2 cellular contexts compared by ENCODE assay signal in the genomic region with DNA sequence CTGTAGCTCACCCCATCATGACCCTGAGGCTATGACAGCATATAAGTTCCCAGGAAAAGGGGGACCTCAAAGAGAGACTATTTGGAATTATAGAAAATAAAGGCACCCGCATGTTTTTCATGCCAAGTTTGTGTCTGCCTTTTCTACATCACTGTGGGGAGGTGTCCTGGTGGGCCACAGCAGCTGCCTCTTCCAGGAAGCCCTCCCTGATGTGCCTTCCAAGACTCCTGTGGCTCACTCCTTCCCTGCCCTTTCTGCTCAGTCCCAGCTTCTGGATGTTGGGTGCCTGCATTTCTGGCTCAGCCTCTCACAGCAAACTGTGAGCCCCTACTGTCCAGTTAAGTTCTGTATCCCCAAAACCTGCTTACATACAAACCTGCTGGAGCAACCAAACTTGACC.
TF ChIP-seq lines count a peak whose summit lies in the region.

No MANE protein-coding gene starts in this region.

TF ChIP-seq in HepG2, 621 proteins besides CTCF, POLR2A, EP300 and RAD21:
- TF ChIP-seq ZNF121 (CRISPR knock-in tag; IDR thresholded peaks at IDR 0.05) (no peak), PRPF4 (IDR thresholded peaks at IDR 0.05; ENCODE audit: low read depth, low read length, poor library complexity, severe bottlenecking) (no peak)
TF ChIP-seq in HepG2: peak in this region for 0.

TF ChIP-seq in WTC11, 78 proteins besides CTCF, POLR2A, EP300 and RAD21:
- no peak for TF ChIP-seq ZNF219 (CRISPR knock-in tag; IDR thresholded peaks at IDR 0.05; ENCODE audit: borderline replicate concordance)
- TF ChIP-seq ZNF396 (CRISPR knock-in tag; IDR thresholded peaks at IDR 0.05; ENCODE audit: borderline replicate concordance), result no peak
- TF ChIP-seq CREB1 (CRISPR knock-in tag; IDR thresholded peaks at IDR 0.05), result no peak
- TF ChIP-seq TCF7 (CRISPR knock-in tag; IDR thresholded peaks at IDR 0.05; ENCODE audit: low read depth), result no peak
